In the genomic region with DNA sequence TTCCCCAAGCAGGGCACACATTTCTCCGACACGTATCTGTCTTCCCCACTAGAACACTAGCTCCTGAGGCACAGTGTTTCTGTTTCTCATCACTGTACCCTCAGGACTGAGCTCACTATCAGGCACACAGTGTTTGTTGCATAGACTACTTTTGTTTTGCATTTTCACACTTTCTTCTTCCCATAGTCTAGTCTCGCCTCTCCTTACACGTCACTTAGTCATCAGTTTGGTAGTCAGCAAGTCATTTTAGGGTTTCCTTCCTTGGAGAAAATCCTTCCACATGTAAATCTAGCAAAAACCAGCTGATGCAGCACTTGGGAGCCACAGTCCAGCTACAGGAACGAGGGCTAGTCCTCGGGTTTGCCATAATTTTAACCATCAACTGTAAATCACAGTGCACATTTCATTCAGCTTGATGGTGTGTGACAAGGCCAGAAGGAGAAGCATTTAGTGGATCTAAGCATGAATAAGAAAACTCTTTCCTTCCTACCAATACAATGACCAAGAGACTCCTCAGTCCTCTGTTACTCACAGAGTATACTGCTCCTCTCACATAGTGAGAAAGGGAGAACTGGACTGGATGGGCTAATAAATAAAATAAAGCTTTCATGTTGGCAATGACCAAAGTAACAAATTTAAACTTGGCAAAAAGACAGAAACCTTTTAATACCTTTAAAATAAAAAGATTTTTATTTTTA, we compare ENCODE assay signal across 12 cellular contexts.
DNase-seq lines count a peak whose midpoint lies in the region; ATAC-seq and TF ChIP-seq lines count a peak whose summit lies in the region.
"Had no signal": no experiment of that assay in that cellular context is flagged by ENCODE, and none has a peak within 500 bp of the region (broad histone marks: within the 10 kb centered on the region; RNA-seq: fewer than 3 reads in every experiment).

No MANE protein-coding gene starts in this region.

- H3K4me3 Mint-ChIP-seq in HFFc6: 0 out of 2 replicates have a peak overlapping the region, but pooled peaks have one; percentile 19
- no peak overlapping the region for H3K4me3 Mint-ChIP-seq in natural killer cell
- H3K4me3 Mint-ChIP-seq: activated CD4-positive, alpha-beta memory T cell treated with anti-CD3 and anti-CD28 coated beads for 36 hours had no signal

- WGBS in adrenal gland, 4 donors: 68 to 81% (median 77%) methylated on average over 6 of the region's 6 CpGs

- H3K27me3 Mint-ChIP-seq in HFFc6 (ENCODE audit: insufficient read depth) (no peaks in the 10 kb centered on the region; the same call in 1 of the 2 replicates), natural killer cell (ENCODE audit: low read depth in 2 of 2) (no peaks in the 10 kb centered on the region)
- H3K27me3 Mint-ChIP-seq: activated CD4-positive, alpha-beta memory T cell treated with anti-CD3 and anti-CD28 coated beads for 36 hours had no signal

- no peak overlapping the region for H3K27ac ChIP-seq in adrenal gland
- H3K27ac ChIP-seq: neutrophil had no signal

- peaks cover 0 to 9% of the 10 kb centered on the region in 2 donors for H3K4me1 ChIP-seq in adrenal gland (replicated peaks in 1 of 2)

- H3K4me1 Mint-ChIP-seq in HFFc6 (ENCODE audit: low read depth): peaks cover 31% of the 10 kb centered on the region
- peaks cover 50 to 56% of the 10 kb centered on the region in 2 donors for H3K4me1 Mint-ChIP-seq in natural killer cell

- no peaks in the 10 kb centered on the region; the same call in 1 of the 2 replicates for H3K36me3 Mint-ChIP-seq in HFFc6 (ENCODE audit: low read depth)
- no peaks in the 10 kb centered on the region for H3K36me3 Mint-ChIP-seq in natural killer cell
- H3K36me3 Mint-ChIP-seq: activated CD4-positive, alpha-beta memory T cell treated with anti-CD3 and anti-CD28 coated beads for 36 hours had no signal

- no peak for TF ChIP-seq CTCF in HFFc6 (IDR thresholded peaks at IDR 0.05)
- no peak for TF ChIP-seq CTCF in choroid plexus epithelial cell (conservative IDR thresholded peaks at IDR 0.05; ENCODE audit: low read depth, low read length)
- no peak for TF ChIP-seq CTCF in natural killer cell (IDR thresholded peaks at IDR 0.05)
- no peak for TF ChIP-seq CTCF in adrenal gland (IDR thresholded peaks at IDR 0.05)

- intact Hi-C loops in natural killer cell (cut with micrococcal nuclease) (no loop called here), adrenal gland (cut with DNase I) (no loop called here)

- H3K27ac Mint-ChIP-seq in HFFc6 (peak overlapping the region; percentile 25), natural killer cell (peak overlapping the region; percentile 45 to 66)
- H3K27ac Mint-ChIP-seq: activated CD4-positive, alpha-beta memory T cell treated with anti-CD3 and anti-CD28 coated beads for 36 hours had no signal

- ATAC-seq in natural killer cell (peak; percentile 79 to 88 (median 81)), HG02840 (IDR thresholded peaks at IDR 0.05; ENCODE audit: low FRiP score, unreplicated experiment) (no peak)
- ATAC-seq: K562 had no signal

- no peaks in the 10 kb centered on the region for H3K27me3 ChIP-seq in adrenal gland
- H3K27me3 ChIP-seq: neutrophil had no signal

- H3K9me3 ChIP-seq in adrenal gland (replicated peaks in 1 of 3): no peaks in the 10 kb centered on the region
- H3K9me3 ChIP-seq: neutrophil had no signal

- H3K4me3 ChIP-seq in choroid plexus epithelial cell (ENCODE audit: low read depth, low read length) (no peak overlapping the region), adrenal gland (no peak overlapping the region)
- H3K4me3 ChIP-seq: K562 had no signal

- H3K9me3 Mint-ChIP-seq in HFFc6 (no peaks in the 10 kb centered on the region), natural killer cell (no peaks in the 10 kb centered on the region)
- H3K9me3 Mint-ChIP-seq: activated CD4-positive, alpha-beta memory T cell treated with anti-CD3 and anti-CD28 coated beads for 36 hours had no signal

- DNase-seq in ELR (ENCODE audit: low read depth): peak; percentile 64
- no peak for DNase-seq in HFFc6
- DNase-seq in choroid plexus epithelial cell (ENCODE audit: low read depth): peak; percentile 69
- DNase-seq in natural killer cell: no peak
- no peak for DNase-seq in NCI-H446 (lab: John Stamatoyannopoulos, UW)
- no peak for DNase-seq in stimulated activated naive CD4-positive, alpha-beta T cell treated with Interleukin-2 at 50 U/mL for 16 hours (lab: John Stamatoyannopoulos, UW)
- DNase-seq in adrenal gland: no peak
- DNase-seq: activated CD4-positive, alpha-beta memory T cell treated with anti-CD3 and anti-CD28 coated beads for 36 hours; GF-D8 had no signal

- no peak for TF ChIP-seq POLR2A in adrenal gland (IDR thresholded peaks at IDR 0.05)

- H3K36me3 ChIP-seq in adrenal gland (replicated peaks in 1 of 2): no peaks in the 10 kb centered on the region
- H3K36me3 ChIP-seq: neutrophil had no signal

Comparison
In these comparisons a context has a peak if more than half of its experiments do, and no peak if none do; other contexts are left out.
1. DNase-seq: peak in ELR (single experiment) and choroid plexus epithelial cell (single experiment); none in HFFc6 (single experiment), natural killer cell (single experiment), NCI-H446 (0 of 2), stimulated activated naive CD4-positive, alpha-beta T cell treated with Interleukin-2 at 50 U/mL for 16 hours (single experiment) and adrenal gland (0 of 7).